In genomic region chr2:149513461-149513860, GRCh38 we compare ENCODE assay signal across 16 cellular contexts.
DNase-seq lines count a peak whose midpoint lies in the region; ATAC-seq lines count a peak whose summit lies in the region.
"Had no signal": no experiment of that assay in that cellular context is flagged by ENCODE, and none has a peak within 500 bp of the region (broad histone marks: within the 10 kb centered on the region; RNA-seq: fewer than 3 reads in every experiment).

No MANE protein-coding gene starts in this region.

- H3K4me3 ChIP-seq in mesendoderm (ENCODE audit: low read length) = no peak overlapping the region
- H3K4me3 ChIP-seq: BLaER1 treated with 17β-estradiol and CSF1 and Interleukin-3, amounts not matched to agents 10 nM and 100 nM; GM23338 had no signal

- no peaks in the 10 kb centered on the region for H3K4me1 ChIP-seq in mesendoderm (ENCODE audit: control insufficient read depth, low read depth, low read length)
- H3K4me1 ChIP-seq: BLaER1 treated with 17β-estradiol and CSF1 and Interleukin-3, amounts not matched to agents 10 nM and 100 nM had no signal

- H3K36me3 ChIP-seq in mesendoderm (ENCODE audit: control insufficient read depth, insufficient read depth, low read length) = no peaks in the 10 kb centered on the region
- H3K36me3 ChIP-seq: BLaER1 treated with 17β-estradiol and CSF1 and Interleukin-3, amounts not matched to agents 10 nM and 100 nM had no signal

- no peak overlapping the region for H2BK15ac ChIP-seq in mesendoderm (replicated peaks; ENCODE audit: low read depth)

- no peaks in the 10 kb centered on the region for H3K79me2 ChIP-seq in mesendoderm (ENCODE audit: control insufficient read depth, insufficient read depth, low read length)

- H2BK120ac ChIP-seq in mesendoderm (ENCODE audit: low read depth, low read length) = no peak overlapping the region

- intact Hi-C loops in left ventricle myocardium superior (cut with micrococcal nuclease) = no loop called here

- H3K18ac ChIP-seq in mesendoderm (ENCODE audit: low read length) = no peak overlapping the region

- no peak overlapping the region for H3K56ac ChIP-seq in mesendoderm (ENCODE audit: low read length)

- no peak overlapping the region for H4K5ac ChIP-seq in mesendoderm (ENCODE audit: low read length)

- H3K4me2 ChIP-seq in mesendoderm (ENCODE audit: low read length) = no peak overlapping the region
- H3K4me2 ChIP-seq: BLaER1 treated with 17β-estradiol and CSF1 and Interleukin-3, amounts not matched to agents 10 nM and 100 nM; GM23338; KMS-11 had no signal

- H3K27me3 ChIP-seq in mesendoderm (ENCODE audit: insufficient read depth, low read length, poor library complexity) = no peaks in the 10 kb centered on the region
- H3K27me3 ChIP-seq: BLaER1 treated with 17β-estradiol and CSF1 and Interleukin-3, amounts not matched to agents 10 nM and 100 nM had no signal

- H3K27ac ChIP-seq in mesendoderm (ENCODE audit: low read depth, low read length) = no peak overlapping the region
- H3K27ac ChIP-seq: BLaER1 treated with 17β-estradiol and CSF1 and Interleukin-3, amounts not matched to agents 10 nM and 100 nM; KMS-11 had no signal

- no peak overlapping the region for H2BK5ac ChIP-seq in mesendoderm (ENCODE audit: low read length)

- H3K23ac ChIP-seq in mesendoderm (ENCODE audit: low read length) = no peak overlapping the region

- H3K79me1 ChIP-seq in mesendoderm (ENCODE audit: low read length) = no peaks in the 10 kb centered on the region

- H2AK5ac ChIP-seq in mesendoderm (ENCODE audit: low read length) = no peak overlapping the region

- no peak overlapping the region for H3K4ac ChIP-seq in mesendoderm (ENCODE audit: low read depth, low read length)

- peak; percentile 16 for DNase-seq in NCI-H748 (lab: John Stamatoyannopoulos, UW; ENCODE audit: unreplicated experiment)
- no peak for DNase-seq in NCI-H748 treated with DMSO at 0.1 percent for 48 hours (lab: John Stamatoyannopoulos, UW)
- DNase-seq in DMS53 treated with DMSO at 0.1 percent for 48 hours (lab: John Stamatoyannopoulos, UW; ENCODE audit: unreplicated experiment) = peak; percentile 5
- DNase-seq in NCI-H2029 treated with DMSO at 0.1 percent for 48 hours (lab: John Stamatoyannopoulos, UW) = peak; percentile 71
- DNase-seq in mesendoderm = peak; percentile 39
- no peak for DNase-seq in left ventricle myocardium superior
- DNase-seq: Calu3; CD8-positive, alpha-beta T cell; DMS79 treated with DMSO at 0.1 percent for 48 hours; GF-D8; HCEC 1CT; HFFc6 had no signal

- WGBS in mesendoderm (ENCODE audit: extremely low coverage, insufficient coverage, low lambda C conversion rate) = no CpG with 5 or more reads among the region's 1 CpG

- ATAC-seq in left ventricle myocardium superior (no peak), HG03039 (IDR thresholded peaks at IDR 0.05; ENCODE audit: unreplicated experiment) (no peak)
- ATAC-seq: CD8-positive, alpha-beta T cell; GM23338 had no signal

- no peak overlapping the region for H3K9ac ChIP-seq in mesendoderm (ENCODE audit: low read length)
- H3K9ac ChIP-seq: BLaER1 treated with 17β-estradiol and CSF1 and Interleukin-3, amounts not matched to agents 10 nM and 100 nM; KMS-11 had no signal

- no peak overlapping the region for H4K8ac ChIP-seq in mesendoderm (ENCODE audit: low read depth, low read length)

Comparison
In these comparisons a context has a peak if more than half of its experiments do, and no peak if none do; other contexts are left out.
1. DNase-seq: peak in NCI-H748 (single experiment), DMS53 treated with DMSO at 0.1 percent for 48 hours (single experiment), NCI-H2029 treated with DMSO at 0.1 percent for 48 hours (single experiment) and mesendoderm (single experiment); none in NCI-H748 treated with DMSO at 0.1 percent for 48 hours (single experiment) and left ventricle myocardium superior (single experiment).